Comparison of ENCODE assay signal across 23 cellular contexts in the genomic region with DNA sequence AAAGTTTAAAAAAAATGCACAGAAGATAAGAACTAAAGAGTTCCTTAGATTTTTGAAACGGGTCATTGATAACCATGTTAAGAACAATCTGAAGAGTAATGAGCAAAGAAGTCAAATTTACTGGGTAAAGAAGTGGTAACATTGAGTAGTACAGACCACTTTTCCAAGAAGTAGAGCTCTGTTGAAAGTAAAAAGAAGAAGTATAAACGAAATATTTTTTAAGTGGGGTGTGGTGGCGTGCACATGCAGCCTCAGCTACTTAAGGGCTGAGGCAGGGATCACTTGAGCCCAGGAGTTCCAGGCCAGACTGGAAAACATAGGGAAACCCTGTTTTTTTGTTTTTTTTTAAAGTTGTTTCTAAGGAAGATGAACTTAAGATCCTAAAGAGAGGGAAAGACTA.
A peak's percentile ranks its signal among the peaks of the same experiment; 100 is the strongest.
DNase-seq lines count a peak whose midpoint lies in the region; ATAC-seq, FAIRE-seq and TF ChIP-seq lines count a peak whose summit lies in the region.
"Had no signal": no experiment of that assay in that cellular context is flagged by ENCODE, and none has a peak within 500 bp of the region (broad histone marks: within the 10 kb centered on the region; RNA-seq: fewer than 3 reads in every experiment).

No MANE protein-coding gene starts in this region.

- no peaks in the 10 kb centered on the region for H3K9me3 Mint-ChIP-seq in activated CD8-positive, alpha-beta memory T cell treated with anti-CD3 and anti-CD28 coated beads, Interleukin-2, amount 10 ng/mL, durations not matched to agents 7 days and 5 days (ENCODE audit: low read depth)
- no peaks in the 10 kb centered on the region for H3K9me3 Mint-ChIP-seq in activated naive CD8-positive, alpha-beta T cell treated with anti-CD3 and anti-CD28 coated beads, Interleukin-2, amount 10 ng/mL, durations not matched to agents 7 days and 5 days
- H3K9me3 Mint-ChIP-seq: CD8-positive, alpha-beta T cell; immature natural killer cell had no signal

- TF ChIP-seq EP300 in HepG2 (IDR thresholded peaks at IDR 0.05; ENCODE audit: low read depth in 2 of 2, low read length in 2 of 2) = no peak
- no peak for TF ChIP-seq EP300 in HepG2 (CRISPR knock-in tag; IDR thresholded peaks at IDR 0.05; ENCODE audit: borderline replicate concordance)

- H2AFZ ChIP-seq in HepG2 (ENCODE audit: low read length) = no peak overlapping the region

- no peak for FAIRE-seq in HepG2 (lab: Jason Lieb, UNC)
- FAIRE-seq: A549, GM12891 had no signal

- intact Hi-C loops in upper lobe of right lung (cut with DNase I) (no loop called here), HepG2 (cut with micrococcal nuclease; ENCODE audit: unreplicated experiment) (no loop called here), left ventricle myocardium inferior (cut with micrococcal nuclease) (no loop called here)

- H3K4me1 Mint-ChIP-seq in activated CD8-positive, alpha-beta memory T cell treated with anti-CD3 and anti-CD28 coated beads, Interleukin-2, amount 10 ng/mL, durations not matched to agents 7 days and 5 days = peaks cover 19% of the 10 kb centered on the region
- H3K4me1 Mint-ChIP-seq in activated naive CD8-positive, alpha-beta T cell treated with anti-CD3 and anti-CD28 coated beads, Interleukin-2, amount 10 ng/mL, durations not matched to agents 7 days and 5 days = peaks cover 16% of the 10 kb centered on the region
- H3K4me1 Mint-ChIP-seq: immature natural killer cell had no signal

- no peaks in the 10 kb centered on the region for H3K9me3 ChIP-seq in upper lobe of right lung
- no peaks in the 10 kb centered on the region for H3K9me3 ChIP-seq in HepG2 (ENCODE audit: low read length)
- no peaks in the 10 kb centered on the region for H3K9me3 ChIP-seq in left ventricle myocardium inferior (replicated peaks)
- H3K9me3 ChIP-seq: A549, neutrophil, right lobe of liver, tibial artery had no signal

- peaks cover 63% of the 10 kb centered on the region for H3K36me3 Mint-ChIP-seq in activated CD8-positive, alpha-beta memory T cell treated with anti-CD3 and anti-CD28 coated beads, Interleukin-2, amount 10 ng/mL, durations not matched to agents 7 days and 5 days
- H3K36me3 Mint-ChIP-seq in activated naive CD8-positive, alpha-beta T cell treated with anti-CD3 and anti-CD28 coated beads, Interleukin-2, amount 10 ng/mL, durations not matched to agents 7 days and 5 days = peaks cover 45% of the 10 kb centered on the region

- no peaks in the 10 kb centered on the region for H4K20me1 ChIP-seq in HepG2 (ENCODE audit: insufficient read depth, low read length)

- 93% methylated on average over 3 of the region's 3 CpGs for WGBS in HepG2 (ENCODE audit: low lambda C conversion rate)

- no TSS peak for BruUV-seq in HepG2 (replicated peaks; lab: Mats Ljungman, UMichigan)

- H3K27me3 ChIP-seq in upper lobe of right lung (no peaks in the 10 kb centered on the region), HepG2 (ENCODE audit: control insufficient read depth in 1 of 2, insufficient read depth in 2 of 2, low read length in 2 of 2) (no peaks in the 10 kb centered on the region), left ventricle myocardium inferior (ENCODE audit: low read depth) (no peaks in the 10 kb centered on the region)
- H3K27me3 ChIP-seq: neutrophil, right lobe of liver, tibial artery had no signal

- peak overlapping the region; percentile 85 for H3K27ac Mint-ChIP-seq in activated CD8-positive, alpha-beta memory T cell treated with anti-CD3 and anti-CD28 coated beads, Interleukin-2, amount 10 ng/mL, durations not matched to agents 7 days and 5 days
- peak overlapping the region; percentile 88 for H3K27ac Mint-ChIP-seq in activated naive CD8-positive, alpha-beta T cell treated with anti-CD3 and anti-CD28 coated beads, Interleukin-2, amount 10 ng/mL, durations not matched to agents 7 days and 5 days
- H3K27ac Mint-ChIP-seq: CD8-positive, alpha-beta T cell had no signal

- in situ Hi-C loops in HepG2 (cut with HindIII; ENCODE audit: extremely low pct_ligation_motif_present, low pct_unique_long_range_greater_than_20kb) = no loop called here

- TF ChIP-seq CTCF in upper lobe of right lung (IDR thresholded peaks at IDR 0.05) (no peak), HepG2 (CRISPR knock-in tag; IDR thresholded peaks at IDR 0.05) (no peak), left ventricle myocardium inferior (IDR thresholded peaks at IDR 0.05; ENCODE audit: borderline replicate concordance) (no peak)

- H3K4me2 ChIP-seq in HepG2 (ENCODE audit: low read depth, low read length) = no peak overlapping the region
- H3K4me2 ChIP-seq: A549 had no signal

- no peaks in the 10 kb centered on the region for H3K27me3 Mint-ChIP-seq in activated CD8-positive, alpha-beta memory T cell treated with anti-CD3 and anti-CD28 coated beads, Interleukin-2, amount 10 ng/mL, durations not matched to agents 7 days and 5 days
- no peaks in the 10 kb centered on the region for H3K27me3 Mint-ChIP-seq in activated naive CD8-positive, alpha-beta T cell treated with anti-CD3 and anti-CD28 coated beads, Interleukin-2, amount 10 ng/mL, durations not matched to agents 7 days and 5 days

- POLR2A ChIA-PET in activated naive CD8-positive, alpha-beta T cell treated with anti-CD3 and anti-CD28 coated beads, Interleukin-2, amount 10 ng/mL, durations not matched to agents 7 days and 5 days (lab: Charles Lee) = interaction anchor here (1.4 to 1.8 kb wide), 2 partner anchors 69 to 88 kb away, joined by 4 to 5 read pairs; partner anchors contain the start of genes CENPC and UBA6
- POLR2A ChIA-PET in HepG2 (lab: Yijun Ruan, JAX) = no interaction called here

- H3K27ac ChIP-seq in upper lobe of right lung = no peak overlapping the region
- H3K27ac ChIP-seq in HepG2 (ENCODE audit: extremely low read length, insufficient read depth, low read length) = no peak overlapping the region
- no peak overlapping the region for H3K27ac ChIP-seq in left ventricle myocardium inferior (replicated peaks)
- H3K27ac ChIP-seq: A549, HL-60, neutrophil, right lobe of liver, tibial artery had no signal

- peaks cover 58% of the 10 kb centered on the region for H3K36me3 ChIP-seq in upper lobe of right lung
- peaks cover 4 to 61% of the 10 kb centered on the region in 2 experiments for H3K36me3 ChIP-seq in HepG2 (replicated peaks in 1 of 2; ENCODE audit: control insufficient read depth in 1 of 2, insufficient read depth in 2 of 2, low read length in 2 of 2)
- H3K36me3 ChIP-seq in left ventricle myocardium inferior = peaks cover 64% of the 10 kb centered on the region

- CTCF ChIA-PET in activated CD8-positive, alpha-beta memory T cell treated with anti-CD3 and anti-CD28 coated beads, Interleukin-2, amount 10 ng/mL, durations not matched to agents 7 days and 5 days (lab: Charles Lee) = interaction anchor here (1.2 kb wide), 1 partner anchor 13 kb away, joined by 3 read pairs; no protein-coding TSS in a partner anchor
- CTCF ChIA-PET in HepG2 (lab: Yijun Ruan, JAX; ENCODE audit: low intra/inter-chr PET ratio, low total read pairs) = no interaction called here

- no peak for TF ChIP-seq RAD21 in HepG2 (CRISPR knock-in tag; IDR thresholded peaks at IDR 0.05)

- H3K4me3 Mint-ChIP-seq in activated CD8-positive, alpha-beta memory T cell treated with anti-CD3 and anti-CD28 coated beads, Interleukin-2, amount 10 ng/mL, durations not matched to agents 7 days and 5 days = peak overlapping the region; percentile 81
- H3K4me3 Mint-ChIP-seq in activated naive CD8-positive, alpha-beta T cell treated with anti-CD3 and anti-CD28 coated beads, Interleukin-2, amount 10 ng/mL, durations not matched to agents 7 days and 5 days = peak overlapping the region; percentile 94
- H3K4me3 Mint-ChIP-seq: CD8-positive, alpha-beta T cell; immature natural killer cell had no signal

- no peak for TF ChIP-seq POLR2A in HepG2 (IDR thresholded peaks at IDR 0.05; ENCODE audit: insufficient read depth in 1 of 2, low read depth in 2 of 2, low read length in 2 of 2)

- peak; percentile 85 for ATAC-seq in activated CD8-positive, alpha-beta memory T cell treated with anti-CD3 and anti-CD28 coated beads, Interleukin-2, amount 10 ng/mL, durations not matched to agents 7 days and 5 days
- peak; percentile 97 for ATAC-seq in activated naive CD8-positive, alpha-beta T cell treated with anti-CD3 and anti-CD28 coated beads, Interleukin-2, amount 10 ng/mL, durations not matched to agents 7 days and 5 days (ENCODE audit: low read depth)
- ATAC-seq in upper lobe of right lung = peak; percentile 78
- ATAC-seq in HepG2 = no peak
- ATAC-seq: A549; CD8-positive, alpha-beta T cell; right lobe of liver had no signal

- H3K9ac ChIP-seq in HepG2 (ENCODE audit: insufficient read depth, low read depth, low read length) = no peak overlapping the region

- no peaks in the 10 kb centered on the region for H3K79me2 ChIP-seq in HepG2 (ENCODE audit: insufficient read depth, low read length)

- H3K4me1 ChIP-seq in upper lobe of right lung = no peaks in the 10 kb centered on the region
- no peaks in the 10 kb centered on the region for H3K4me1 ChIP-seq in HepG2 (ENCODE audit: insufficient read depth, low read length)
- H3K4me1 ChIP-seq in left ventricle myocardium inferior = no peaks in the 10 kb centered on the region
- H3K4me1 ChIP-seq: A549, right lobe of liver, tibial artery had no signal

- DNase-seq in activated CD8-positive, alpha-beta memory T cell treated with anti-CD3 and anti-CD28 coated beads, Interleukin-2, amount 10 ng/mL, durations not matched to agents 7 days and 5 days = peak; percentile 51
- no peak for DNase-seq in activated CD8-positive, alpha-beta memory T cell treated with anti-CD3 and anti-CD28 coated beads, Interleukin-2, amount 50 U/mL, for 4 hours
- DNase-seq in MV-4-11 (lab: John Stamatoyannopoulos, UW) = peak; percentile 84
- no peak for DNase-seq in activated naive CD8-positive, alpha-beta T cell treated with anti-CD3 and anti-CD28 coated beads, Interleukin-2, amount 10 ng/mL, durations not matched to agents 7 days and 5 days
- no peak for DNase-seq in upper lobe of right lung
- no peak for DNase-seq in HepG2 (ENCODE audit: low spot score)
- DNase-seq in COLO829 (ENCODE audit: low spot score) = no peak
- DNase-seq in left ventricle myocardium inferior = no peak
- DNase-seq: activated CD8-positive, alpha-beta memory T cell treated with anti-CD3 and anti-CD28 coated beads for 24 hours; activated gamma-delta T cell treated with Interleukin-2 at 50 U/mL for 16 hours; CD8-positive, alpha-beta T cell; cortex of kidney; immature natural killer cell; KG1; mammary epithelial cell; NCI-H1436 treated with DMSO at 0.1 percent for 48 hours; right lobe of liver; stimulated activated CD4-positive, alpha-beta T cell treated with anti-CD3 and anti-CD28 coated beads, Interleukin-2, amount 100 ng/mL, for 24 hours; tibial artery had no signal

- H3K4me3 ChIP-seq in upper lobe of right lung (no peak overlapping the region), HepG2 (replicated peaks in 1 of 3; ENCODE audit: insufficient read depth in 1 of 3, low read depth in 2 of 3, low read length in 3 of 3) (no peak overlapping the region), left ventricle myocardium inferior (no peak overlapping the region)
- H3K4me3 ChIP-seq: A549, right lobe of liver, tibial artery had no signal

TF ChIP-seq in HepG2, 621 proteins besides CTCF, POLR2A, EP300 and RAD21 (continues in another document):
- TF ChIP-seq ZNF83 (CRISPR knock-in tag; IDR thresholded peaks at IDR 0.05; ENCODE audit: borderline replicate concordance) (no peak), ZNF773 (CRISPR knock-in tag; IDR thresholded peaks at IDR 0.05; ENCODE audit: borderline replicate concordance) (no peak), ZNF557 (CRISPR knock-in tag; IDR thresholded peaks at IDR 0.05) (no peak), HOXA9 (CRISPR knock-in tag; IDR thresholded peaks at IDR 0.05; ENCODE audit: borderline replicate concordance) (no peak)

Comparison
In these comparisons a context has a peak if more than half of its experiments do, and no peak if none do; other contexts are left out.
1. DNase-seq: peak in activated CD8-positive, alpha-beta memory T cell treated with anti-CD3 and anti-CD28 coated beads, Interleukin-2, amount 10 ng/mL, durations not matched to agents 7 days and 5 days (single experiment) and MV-4-11 (single experiment); none in activated CD8-positive, alpha-beta memory T cell treated with anti-CD3 and anti-CD28 coated beads, Interleukin-2, amount 50 U/mL, for 4 hours (single experiment), activated naive CD8-positive, alpha-beta T cell treated with anti-CD3 and anti-CD28 coated beads, Interleukin-2, amount 10 ng/mL, durations not matched to agents 7 days and 5 days (single experiment), upper lobe of right lung (single experiment), HepG2 (single experiment), COLO829 (single experiment) and left ventricle myocardium inferior (single experiment).